Comparison of ENCODE assay signal across 15 cellular contexts in genomic region chr2:180411631-180412030, GRCh38.
A peak's percentile ranks its signal among the peaks of the same experiment; 100 is the strongest.
DNase-seq lines count a peak whose midpoint lies in the region; ATAC-seq and TF ChIP-seq lines count a peak whose summit lies in the region.
"Had no signal": no experiment of that assay in that cellular context is flagged by ENCODE, and none has a peak within 500 bp of the region (broad histone marks: within the 10 kb centered on the region; RNA-seq: fewer than 3 reads in every experiment).

No MANE protein-coding gene starts in this region.

- peaks cover under 1% of the 10 kb centered on the region for H3K4me1 ChIP-seq in smooth muscle cell (ENCODE audit: low read depth)
- H3K4me1 ChIP-seq: ascending aorta had no signal

- H3K79me2 ChIP-seq in smooth muscle cell (ENCODE audit: low read depth) = no peaks in the 10 kb centered on the region

- no peaks in the 10 kb centered on the region for H3K27me3 Mint-ChIP-seq in activated CD4-positive, alpha-beta memory T cell treated with anti-CD3 and anti-CD28 coated beads, Interleukin-2, amount 10 ng/mL, durations not matched to agents 7 days and 5 days

- H3K4me3 ChIP-seq in smooth muscle cell = no peak overlapping the region
- no peak overlapping the region for H3K4me3 ChIP-seq in coronary artery
- H3K4me3 ChIP-seq: ascending aorta, tibial nerve had no signal

- H3K36me3 Mint-ChIP-seq in activated CD4-positive, alpha-beta memory T cell treated with anti-CD3 and anti-CD28 coated beads, Interleukin-2, amount 10 ng/mL, durations not matched to agents 7 days and 5 days (ENCODE audit: low read depth) = no peaks in the 10 kb centered on the region
- H3K36me3 Mint-ChIP-seq: natural killer cell had no signal

- CTCF ChIA-PET in activated CD4-positive, alpha-beta memory T cell treated with anti-CD3 and anti-CD28 coated beads, Interleukin-2, amount 10 ng/mL, durations not matched to agents 7 days and 5 days (lab: Charles Lee) = no interaction called here

- POLR2A ChIA-PET in activated CD4-positive, alpha-beta memory T cell treated with anti-CD3 and anti-CD28 coated beads, Interleukin-2, amount 10 ng/mL, durations not matched to agents 7 days and 5 days (lab: Charles Lee) = no interaction called here

- peak overlapping the region; percentile 70 for H2AFZ ChIP-seq in smooth muscle cell (ENCODE audit: low read depth)

- H3K27ac Mint-ChIP-seq in activated CD4-positive, alpha-beta memory T cell treated with anti-CD3 and anti-CD28 coated beads, Interleukin-2, amount 10 ng/mL, durations not matched to agents 7 days and 5 days = no peak overlapping the region
- H3K27ac Mint-ChIP-seq: natural killer cell had no signal

- TF ChIP-seq CTCF in smooth muscle cell (IDR thresholded peaks at IDR 0.05; ENCODE audit: borderline replicate concordance, insufficient read depth, poor library complexity, severe bottlenecking) (no peak), coronary artery (IDR thresholded peaks at IDR 0.05) (no peak)

- H3K4me2 ChIP-seq in smooth muscle cell = peak overlapping the region; percentile 6

- peak; percentile 73 for ATAC-seq in HG03135 (IDR thresholded peaks at IDR 0.05; ENCODE audit: unreplicated experiment)
- ATAC-seq: activated CD4-positive, CD25-positive, alpha-beta regulatory T cell treated with anti-CD3 and anti-CD28 coated beads, Interleukin-2, amount 50 U/mL, for 24 hours; left lobe of liver; natural killer cell had no signal

- no peaks in the 10 kb centered on the region for H3K9me3 ChIP-seq in smooth muscle cell (replicated peaks; ENCODE audit: low read depth)
- H3K9me3 ChIP-seq: ascending aorta, tibial nerve had no signal

- no peaks in the 10 kb centered on the region for H4K20me1 ChIP-seq in smooth muscle cell (ENCODE audit: low read depth)

- H3K27me3 ChIP-seq in smooth muscle cell (ENCODE audit: low read depth) = no peaks in the 10 kb centered on the region
- H3K27me3 ChIP-seq: ascending aorta, tibial nerve had no signal

- DNase-seq in DMS153 (lab: John Stamatoyannopoulos, UW) = peak; percentile 34
- DNase-seq in DMS153 treated with DMSO at 0.1 percent for 48 hours (lab: John Stamatoyannopoulos, UW; ENCODE audit: unreplicated experiment) = no peak
- peak; percentile 23 for DNase-seq in dermis blood vessel endothelial cell
- no peak for DNase-seq in smooth muscle cell (lab: John Stamatoyannopoulos, UW; ENCODE audit: unreplicated experiment)
- DNase-seq in KG1 (lab: John Stamatoyannopoulos, UW) = no peak
- no peak for DNase-seq in activated CD4-positive, alpha-beta memory T cell treated with anti-CD3 and anti-CD28 coated beads, Interleukin-2, amount 10 ng/mL, durations not matched to agents 7 days and 5 days
- no peak for DNase-seq in coronary artery (ENCODE audit: low spot score)
- DNase-seq: natural killer cell, NCI-H1105 had no signal

- no peaks in the 10 kb centered on the region for H3F3A ChIP-seq in smooth muscle cell (ENCODE audit: low read depth)

- H3K27ac ChIP-seq in smooth muscle cell (ENCODE audit: low read depth) = no peak overlapping the region
- no peak overlapping the region for H3K27ac ChIP-seq in coronary artery
- H3K27ac ChIP-seq: 22Rv1, ascending aorta, tibial nerve had no signal

- H3K4me1 Mint-ChIP-seq in activated CD4-positive, alpha-beta memory T cell treated with anti-CD3 and anti-CD28 coated beads, Interleukin-2, amount 10 ng/mL, durations not matched to agents 7 days and 5 days = no peaks in the 10 kb centered on the region
- H3K4me1 Mint-ChIP-seq: natural killer cell had no signal

- H3K9ac ChIP-seq in smooth muscle cell (ENCODE audit: low read depth) = no peak overlapping the region

- 38% methylated on average over 5 of the region's 5 CpGs for WGBS in smooth muscle cell (ENCODE audit: low lambda C conversion rate)

- H3K36me3 ChIP-seq in smooth muscle cell (ENCODE audit: low read depth) = no peaks in the 10 kb centered on the region
- H3K36me3 ChIP-seq: ascending aorta, tibial nerve had no signal

- H3K9me3 Mint-ChIP-seq in activated CD4-positive, alpha-beta memory T cell treated with anti-CD3 and anti-CD28 coated beads, Interleukin-2, amount 10 ng/mL, durations not matched to agents 7 days and 5 days = no peaks in the 10 kb centered on the region

- no peak overlapping the region for H3K4me3 Mint-ChIP-seq in activated CD4-positive, alpha-beta memory T cell treated with anti-CD3 and anti-CD28 coated beads, Interleukin-2, amount 10 ng/mL, durations not matched to agents 7 days and 5 days
- H3K4me3 Mint-ChIP-seq: natural killer cell had no signal

Comparison
In these comparisons a context has a peak if more than half of its experiments do, and no peak if none do; other contexts are left out.
1. DNase-seq: peak in DMS153 (single experiment) and dermis blood vessel endothelial cell (single experiment); none in DMS153 treated with DMSO at 0.1 percent for 48 hours (single experiment), smooth muscle cell (single experiment), KG1 (single experiment), activated CD4-positive, alpha-beta memory T cell treated with anti-CD3 and anti-CD28 coated beads, Interleukin-2, amount 10 ng/mL, durations not matched to agents 7 days and 5 days (single experiment) and coronary artery (single experiment).